In the genomic region with DNA sequence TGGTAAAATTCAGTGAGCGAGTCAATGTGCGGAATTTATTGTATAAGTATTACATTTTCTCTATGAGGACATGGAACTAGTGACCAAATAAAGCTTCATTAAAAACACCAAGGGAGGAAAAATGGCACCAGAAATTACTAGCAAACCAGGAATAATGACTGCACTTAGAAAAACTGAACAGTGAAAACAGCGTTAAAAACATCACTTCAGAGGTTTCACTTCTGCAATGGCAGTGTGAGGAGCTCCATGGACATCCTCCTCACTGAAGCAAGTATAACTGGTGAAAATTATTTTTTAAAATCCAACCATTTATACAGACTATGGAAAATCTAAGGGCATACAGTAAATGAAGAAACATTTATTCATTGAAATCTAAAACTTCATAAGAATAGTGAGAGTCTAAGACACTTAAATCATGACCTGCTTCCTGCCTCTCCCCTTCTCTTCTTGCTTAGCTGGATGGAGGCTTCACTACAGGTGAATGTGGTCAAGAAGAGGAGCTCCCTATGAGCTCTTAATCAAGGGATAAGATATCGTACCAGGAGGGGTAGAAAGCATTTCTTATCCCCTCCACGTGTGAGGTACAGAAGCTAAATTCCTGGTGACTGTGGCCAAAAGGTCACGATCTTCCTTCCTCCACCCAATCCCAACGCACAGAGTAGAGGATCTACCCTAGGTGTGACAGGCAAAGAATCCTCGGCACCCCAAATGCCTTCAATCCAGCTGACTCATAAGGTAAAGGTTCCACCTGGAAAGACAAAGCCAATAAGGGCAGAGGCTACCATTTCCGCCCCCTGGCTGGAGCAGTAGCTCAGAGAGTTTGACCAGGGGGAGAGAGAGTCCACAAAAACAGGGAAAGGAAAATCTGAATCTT, we compare ENCODE assay signal across 1 cellular context.
TF ChIP-seq lines count a peak whose summit lies in the region.

No MANE protein-coding gene starts in this region.

TF ChIP-seq in GM12878, 131 proteins besides CTCF, POLR2A, EP300 and RAD21 (continued from another document):
- peak; percentile 58 for TF ChIP-seq ATF7 (IDR thresholded peaks at IDR 0.05; ENCODE audit: low read depth)
- peak; percentile 41; the same call in 1 of the 2 replicates for TF ChIP-seq MTA2 (IDR thresholded peaks at IDR 0.05; ENCODE audit: low read depth)
- TF ChIP-seq POU2F2 (IDR thresholded peaks at IDR 0.05; ENCODE audit: borderline replicate concordance, low read depth, low read length) = no peak
- no peak for TF ChIP-seq CREB1 (IDR thresholded peaks at IDR 0.05; ENCODE audit: low read depth)
- 0 out of 2 replicates have a peak, but pooled peaks have one; percentile 37 for TF ChIP-seq NBN (IDR thresholded peaks at IDR 0.05)
- TF ChIP-seq, protein P1, sequence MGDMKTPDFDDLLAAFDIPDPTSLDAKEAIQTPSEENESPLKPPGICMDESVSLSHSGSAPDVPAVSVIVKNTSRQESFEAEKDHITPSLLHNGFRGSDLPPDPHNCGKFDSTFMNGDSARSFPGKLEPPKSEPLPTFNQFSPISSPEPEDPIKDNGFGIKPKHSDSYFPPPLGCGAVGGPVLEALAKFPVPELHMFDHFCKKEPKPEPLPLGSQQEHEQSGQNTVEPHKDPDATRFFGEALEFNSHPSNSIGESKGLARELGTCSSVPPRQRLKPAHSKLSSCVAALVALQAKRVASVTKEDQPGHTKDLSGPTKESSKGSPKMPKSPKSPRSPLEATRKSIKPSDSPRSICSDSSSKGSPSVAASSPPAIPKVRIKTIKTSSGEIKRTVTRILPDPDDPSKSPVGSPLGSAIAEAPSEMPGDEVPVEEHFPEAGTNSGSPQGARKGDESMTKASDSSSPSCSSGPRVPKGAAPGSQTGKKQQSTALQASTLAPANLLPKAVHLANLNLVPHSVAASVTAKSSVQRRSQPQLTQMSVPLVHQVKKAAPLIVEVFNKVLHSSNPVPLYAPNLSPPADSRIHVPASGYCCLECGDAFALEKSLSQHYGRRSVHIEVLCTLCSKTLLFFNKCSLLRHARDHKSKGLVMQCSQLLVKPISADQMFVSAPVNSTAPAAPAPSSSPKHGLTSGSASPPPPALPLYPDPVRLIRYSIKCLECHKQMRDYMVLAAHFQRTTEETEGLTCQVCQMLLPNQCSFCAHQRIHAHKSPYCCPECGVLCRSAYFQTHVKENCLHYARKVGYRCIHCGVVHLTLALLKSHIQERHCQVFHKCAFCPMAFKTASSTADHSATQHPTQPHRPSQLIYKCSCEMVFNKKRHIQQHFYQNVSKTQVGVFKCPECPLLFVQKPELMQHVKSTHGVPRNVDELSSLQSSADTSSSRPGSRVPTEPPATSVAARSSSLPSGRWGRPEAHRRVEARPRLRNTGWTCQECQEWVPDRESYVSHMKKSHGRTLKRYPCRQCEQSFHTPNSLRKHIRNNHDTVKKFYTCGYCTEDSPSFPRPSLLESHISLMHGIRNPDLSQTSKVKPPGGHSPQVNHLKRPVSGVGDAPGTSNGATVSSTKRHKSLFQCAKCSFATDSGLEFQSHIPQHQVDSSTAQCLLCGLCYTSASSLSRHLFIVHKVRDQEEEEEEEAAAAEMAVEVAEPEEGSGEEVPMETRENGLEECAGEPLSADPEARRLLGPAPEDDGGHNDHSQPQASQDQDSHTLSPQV (IDR thresholded peaks at IDR 0.05) = no peak
- TF ChIP-seq SIN3A (IDR thresholded peaks at IDR 0.05; ENCODE audit: low read depth, low read length) = no peak
- peak; percentile 95 for TF ChIP-seq SPI1 (IDR thresholded peaks at IDR 0.05; ENCODE audit: borderline replicate concordance, insufficient read depth, low read depth, low read length)
- TF ChIP-seq, protein P2, sequence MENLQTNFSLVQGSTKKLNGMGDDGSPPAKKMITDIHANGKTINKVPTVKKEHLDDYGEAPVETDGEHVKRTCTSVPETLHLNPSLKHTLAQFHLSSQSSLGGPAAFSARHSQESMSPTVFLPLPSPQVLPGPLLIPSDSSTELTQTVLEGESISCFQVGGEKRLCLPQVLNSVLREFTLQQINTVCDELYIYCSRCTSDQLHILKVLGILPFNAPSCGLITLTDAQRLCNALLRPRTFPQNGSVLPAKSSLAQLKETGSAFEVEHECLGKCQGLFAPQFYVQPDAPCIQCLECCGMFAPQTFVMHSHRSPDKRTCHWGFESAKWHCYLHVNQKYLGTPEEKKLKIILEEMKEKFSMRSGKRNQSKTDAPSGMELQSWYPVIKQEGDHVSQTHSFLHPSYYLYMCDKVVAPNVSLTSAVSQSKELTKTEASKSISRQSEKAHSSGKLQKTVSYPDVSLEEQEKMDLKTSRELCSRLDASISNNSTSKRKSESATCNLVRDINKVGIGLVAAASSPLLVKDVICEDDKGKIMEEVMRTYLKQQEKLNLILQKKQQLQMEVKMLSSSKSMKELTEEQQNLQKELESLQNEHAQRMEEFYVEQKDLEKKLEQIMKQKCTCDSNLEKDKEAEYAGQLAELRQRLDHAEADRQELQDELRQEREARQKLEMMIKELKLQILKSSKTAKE (IDR thresholded peaks at IDR 0.05; ENCODE audit: low read depth, poor library complexity, severe bottlenecking) = peak; percentile 44
- TF ChIP-seq ETV6 (conservative IDR thresholded peaks at IDR 0.05 in 1 of 2, IDR thresholded peaks at IDR 0.05 in 1 of 2; ENCODE audit: borderline replicate concordance in 1 of 2, low read depth in 1 of 2) = no peak
- TF ChIP-seq DPF2 (IDR thresholded peaks at IDR 0.05) = 0 out of 2 replicates have a peak, but pooled peaks have one; percentile 35
- TF ChIP-seq SMARCA5 (IDR thresholded peaks at IDR 0.05) = peak; percentile 28; the same call in 1 of the 2 replicates
- TF ChIP-seq IKZF1 (conservative IDR thresholded peaks at IDR 0.05) = peak; percentile 64; the same call in 1 of the 2 replicates
- TF ChIP-seq IRF4 (IDR thresholded peaks at IDR 0.05; ENCODE audit: low read depth, low read length) = 0 out of 2 replicates have a peak, but pooled peaks have one; percentile 53
- TF ChIP-seq ZNF24 (IDR thresholded peaks at IDR 0.05) = 0 out of 2 replicates have a peak, but pooled peaks have one; percentile 40
